Comparison of ENCODE assay signal across 11 cellular contexts in the genomic region with DNA sequence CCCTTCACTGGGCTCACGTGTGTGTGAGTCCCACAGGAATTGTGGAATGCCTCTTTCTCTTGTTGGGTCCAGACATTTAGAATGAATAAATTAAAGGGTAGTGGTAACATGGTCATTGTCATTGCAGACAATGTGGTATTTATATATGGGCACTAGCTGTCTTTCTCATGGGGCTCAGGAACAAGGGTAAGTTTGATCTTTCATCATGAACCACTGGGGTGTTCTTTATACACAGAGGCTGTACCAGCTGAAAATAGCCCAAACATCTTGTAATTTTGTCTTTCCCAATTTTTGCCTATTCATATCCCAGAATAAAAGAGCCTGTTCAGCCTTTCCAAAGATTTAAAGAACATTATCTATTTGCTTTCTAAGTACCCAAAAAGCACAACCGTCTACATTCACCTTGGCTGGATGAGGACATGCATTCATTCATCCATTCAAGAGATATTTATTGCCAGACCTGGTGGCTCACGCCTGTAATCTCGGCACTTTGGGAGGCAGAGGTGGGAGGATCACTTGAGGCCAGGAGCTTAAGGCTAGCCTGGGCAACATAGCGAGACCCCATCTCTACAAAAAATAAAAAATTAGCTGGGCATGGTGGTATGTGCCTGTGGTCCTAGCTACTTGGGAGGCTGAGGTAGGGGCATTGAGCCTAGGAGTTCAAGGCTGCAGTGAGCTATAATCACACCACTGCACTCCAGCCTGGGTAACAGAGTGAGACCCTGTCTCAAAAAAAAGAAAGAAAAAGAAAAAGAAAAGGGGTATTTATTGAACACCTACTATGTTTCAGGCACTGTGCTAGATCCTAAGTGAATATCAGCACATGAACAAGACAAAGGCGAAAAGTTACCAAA. TPM values are rescaled to one million over a fixed set of nuclear protein-coding genes. Genes with fewer than 3 reads are reported as not detected.
A peak's percentile ranks its signal among the peaks of the same experiment; 100 is the strongest.
DNase-seq lines count a peak whose midpoint lies in the region; ATAC-seq and TF ChIP-seq lines count a peak whose summit lies in the region.
"Had no signal": no experiment of that assay in that cellular context is flagged by ENCODE, and none has a peak within 500 bp of the region (broad histone marks: within the 10 kb centered on the region; RNA-seq: fewer than 3 reads in every experiment).

No MANE protein-coding gene starts in this region.

- DNase-seq in astrocyte of the hippocampus (ENCODE audit: low read depth, low spot score), result peak; percentile 63
- DNase-seq in lower lobe of right lung, result no peak
- DNase-seq in testis, result no peak
- DNase-seq in NCI-H2171 treated with DMSO at 0.1 percent for 48 hours (lab: John Stamatoyannopoulos, UW), result no peak
- DNase-seq in glomerular visceral epithelial cell (ENCODE audit: extremely low spot score), result no peak
- no peak for DNase-seq in GM19240 (ENCODE audit: insufficient read length, low spot score)
- DNase-seq in NK-92 (lab: John Stamatoyannopoulos, UW; ENCODE audit: unreplicated experiment), result no peak
- DNase-seq: activated CD4-positive, CD25-positive, alpha-beta regulatory T cell treated with anti-CD3 and anti-CD28 coated beads, Interleukin-2, amount 50 U/mL, for 72 hours; NCI-H524 treated with DMSO at 0.1 percent for 48 hours; retina had no signal

- TF ChIP-seq POLR2A in testis (IDR thresholded peaks at IDR 0.05), result no peak

- H3K4me3 ChIP-seq in HEK293 (ENCODE audit: low read depth, low read length), result no peak overlapping the region
- H3K4me3 ChIP-seq in lower lobe of right lung, result no peak overlapping the region
- H3K4me3 ChIP-seq in testis, result no peak overlapping the region

- intact Hi-C loops in lower lobe of right lung (cut with DNase I) (no loop called here), testis (cut with DNase I; ENCODE audit: low total_unique reads) (no loop called here)

- CTCF ChIA-PET in HEK293 (lab: Yijun Ruan, JAX), result interaction anchor here (0.7 kb wide), 1 partner anchor 68 kb away, joined by 3 read pairs; no protein-coding TSS in a partner anchor

- H3K36me3 ChIP-seq in HEK293 (ENCODE audit: control insufficient read depth in 2 of 2, insufficient read depth in 1 of 2, low read length in 2 of 2) (no peaks in the 10 kb centered on the region), lower lobe of right lung (no peaks in the 10 kb centered on the region), testis (ENCODE audit: low read depth, missing control alignments) (no peaks in the 10 kb centered on the region)

- 75 to 82% methylated on average over 6 of the region's 6 CpGs for WGBS in testis, 2 donors

- POLR2A ChIA-PET in HEK293 (lab: Yijun Ruan, JAX), result no interaction called here

- H3K27ac ChIP-seq in HEK293 (ENCODE audit: extremely low read depth, low read depth, low read length) (no peak overlapping the region), lower lobe of right lung (peak overlapping the region; percentile 100), testis (peak overlapping the region; percentile 4 to 51)

- H3K4me1 ChIP-seq in HEK293 (ENCODE audit: control insufficient read depth, insufficient read depth, low read length) (peaks cover 4% of the 10 kb centered on the region; the same call in 1 of the 2 replicates), lower lobe of right lung (peaks cover 37% of the 10 kb centered on the region), testis (peaks cover 22% of the 10 kb centered on the region)

- H3K9me3 ChIP-seq in HEK293 (ENCODE audit: control insufficient read depth, insufficient read depth, low read depth, low read length), result no peaks in the 10 kb centered on the region
- no peaks in the 10 kb centered on the region for H3K9me3 ChIP-seq in lower lobe of right lung
- no peaks in the 10 kb centered on the region for H3K9me3 ChIP-seq in testis

- ATAC-seq in lower lobe of right lung, result no peak

- H3K27me3 ChIP-seq in lower lobe of right lung (ENCODE audit: low read depth), result no peaks in the 10 kb centered on the region
- no peaks in the 10 kb centered on the region for H3K27me3 ChIP-seq in testis

- TF ChIP-seq CTCF in HEK293 (tag by site-specific recombination; IDR thresholded peaks at IDR 0.05) (no peak), lower lobe of right lung (IDR thresholded peaks at IDR 0.05) (no peak), testis (IDR thresholded peaks at IDR 0.05) (no peak)

TF ChIP-seq in HEK293, 187 proteins besides CTCF, POLR2A, EP300 and RAD21:
- TF ChIP-seq ZFP41 (tag by site-specific recombination; IDR thresholded peaks at IDR 0.05; ENCODE audit: borderline replicate concordance) (no peak), ZNF544 (tag by site-specific recombination; IDR thresholded peaks at IDR 0.05) (no peak), ZNF701 (tag by site-specific recombination; IDR thresholded peaks at IDR 0.05) (no peak), ZNF121 (tag by site-specific recombination; IDR thresholded peaks at IDR 0.05) (0 out of 2 replicates have a peak, but pooled peaks have one; percentile 34), ZNF664 (tag by site-specific recombination; IDR thresholded peaks at IDR 0.05) (peak; percentile 68), ZNF514 (tag by site-specific recombination; IDR thresholded peaks at IDR 0.05) (no peak)
- TF ChIP-seq, protein P1, sequence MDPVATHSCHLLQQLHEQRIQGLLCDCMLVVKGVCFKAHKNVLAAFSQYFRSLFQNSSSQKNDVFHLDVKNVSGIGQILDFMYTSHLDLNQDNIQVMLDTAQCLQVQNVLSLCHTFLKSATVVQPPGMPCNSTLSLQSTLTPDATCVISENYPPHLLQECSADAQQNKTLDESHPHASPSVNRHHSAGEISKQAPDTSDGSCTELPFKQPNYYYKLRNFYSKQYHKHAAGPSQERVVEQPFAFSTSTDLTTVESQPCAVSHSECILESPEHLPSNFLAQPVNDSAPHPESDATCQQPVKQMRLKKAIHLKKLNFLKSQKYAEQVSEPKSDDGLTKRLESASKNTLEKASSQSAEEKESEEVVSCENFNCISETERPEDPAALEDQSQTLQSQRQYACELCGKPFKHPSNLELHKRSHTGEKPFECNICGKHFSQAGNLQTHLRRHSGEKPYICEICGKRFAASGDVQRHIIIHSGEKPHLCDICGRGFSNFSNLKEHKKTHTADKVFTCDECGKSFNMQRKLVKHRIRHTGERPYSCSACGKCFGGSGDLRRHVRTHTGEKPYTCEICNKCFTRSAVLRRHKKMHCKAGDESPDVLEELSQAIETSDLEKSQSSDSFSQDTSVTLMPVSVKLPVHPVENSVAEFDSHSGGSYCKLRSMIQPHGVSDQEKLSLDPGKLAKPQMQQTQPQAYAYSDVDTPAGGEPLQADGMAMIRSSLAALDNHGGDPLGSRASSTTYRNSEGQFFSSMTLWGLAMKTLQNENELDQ (tag by site-specific recombination; IDR thresholded peaks at IDR 0.05; ENCODE audit: low read depth), result no peak

RNA-seq across cellular contexts. Expression of a gene that starts 4.4 kb away (rescaled TPM):
- total RNA-seq in lower lobe of right lung, result 302 TPM
- total RNA-seq in testis, result 10 to 100 TPM; 44.2 to 66.1 TPM
- 247 TPM for polyA plus RNA-seq in testis (ENCODE audit: insufficient read depth, low read depth, low replicate concordance)
